21 cellular contexts compared by ENCODE assay signal in the genomic region with DNA sequence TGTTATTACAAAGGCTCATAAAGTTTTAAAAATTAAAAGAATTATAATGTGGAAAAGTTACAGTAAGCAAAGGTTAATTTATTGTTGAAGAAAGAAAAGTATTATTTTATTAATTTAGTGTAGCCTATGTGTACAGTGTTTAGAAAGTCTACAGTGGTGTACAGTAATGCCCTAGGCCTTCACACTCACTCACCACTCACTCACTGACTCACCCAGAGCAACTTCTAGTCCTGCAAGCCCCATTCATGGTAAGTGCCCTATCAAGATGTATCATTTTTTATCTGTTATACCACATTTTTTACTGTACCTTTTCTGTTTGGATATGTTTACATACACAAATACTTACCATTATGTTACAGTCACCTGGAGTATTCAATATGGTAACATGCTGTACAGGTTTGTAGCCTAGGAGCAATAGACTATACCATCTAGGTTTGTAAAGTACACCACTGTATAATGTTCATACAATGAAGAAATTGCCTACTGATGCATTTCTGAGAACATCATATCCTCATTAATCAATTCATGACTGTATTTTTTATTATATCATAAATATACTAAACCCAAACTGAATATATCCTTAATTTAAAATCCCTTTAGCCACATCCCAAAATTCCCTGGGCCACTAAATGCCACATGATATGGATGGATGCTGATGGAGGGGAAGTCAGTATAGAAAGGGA. TPM values are rescaled to one million over a fixed set of nuclear protein-coding genes. Genes with fewer than 3 reads are reported as not detected.
DNase-seq lines count a peak whose midpoint lies in the region; ATAC-seq and TF ChIP-seq lines count a peak whose summit lies in the region.
"Had no signal": no experiment of that assay in that cellular context is flagged by ENCODE, and none has a peak within 500 bp of the region (broad histone marks: within the 10 kb centered on the region; RNA-seq: fewer than 3 reads in every experiment).

No MANE protein-coding gene starts in this region.

- H3K9ac ChIP-seq in skeletal muscle satellite cell (ENCODE audit: low read depth, low read length): no peak overlapping the region

- no peaks in the 10 kb centered on the region for H3K36me3 ChIP-seq in skeletal muscle satellite cell (ENCODE audit: insufficient read depth, low read length)
- H3K36me3 ChIP-seq: lower lobe of right lung, stomach had no signal

- no peaks in the 10 kb centered on the region for H3K9me3 ChIP-seq in skeletal muscle satellite cell (replicated peaks; ENCODE audit: low read length)
- H3K9me3 ChIP-seq: lower lobe of right lung, stomach had no signal

- peak overlapping the region; percentile 11 for H3K4me2 ChIP-seq in skeletal muscle satellite cell (ENCODE audit: low read length)

- no peaks in the 10 kb centered on the region for H3K27me3 ChIP-seq in skeletal muscle satellite cell (ENCODE audit: control insufficient read depth, insufficient read depth, low read length)
- H3K27me3 ChIP-seq: stomach had no signal

- ATAC-seq in GM18858 (IDR thresholded peaks at IDR 0.05; ENCODE audit: unreplicated experiment): no peak
- ATAC-seq: GM12878, lower lobe of right lung, sciatic nerve had no signal

- H3K4me3 ChIP-seq in fibroblast of mammary gland (ENCODE audit: control insufficient read depth, low read depth, low read length): no peak overlapping the region
- no peak overlapping the region for H3K4me3 ChIP-seq in skeletal muscle satellite cell (ENCODE audit: low read length)
- H3K4me3 ChIP-seq: coronary artery, GM12878, lower lobe of right lung, stomach had no signal

- no peak for TF ChIP-seq CTCF in fibroblast of mammary gland (conservative IDR thresholded peaks at IDR 0.05; ENCODE audit: control insufficient read depth, insufficient read depth, low read depth, low read length)

- DNase-seq in HCEC 1CT: peak; percentile 81
- DNase-seq in RPMI7951 (ENCODE audit: low read depth): peak; percentile 74
- DNase-seq in fibroblast of mammary gland (ENCODE audit: low read depth): peak; percentile 83
- no peak for DNase-seq in activated effector memory CD4-positive, alpha-beta T cell treated with Interleukin-2 at 50 U/mL for 16 hours
- DNase-seq in iPS-NIHi7 (ENCODE audit: extremely low spot score): no peak
- DNase-seq: activated CD4-positive, alpha-beta memory T cell treated with anti-CD3 and anti-CD28 coated beads, Interleukin-2, amount 10 ng/mL, durations not matched to agents 7 days and 5 days; activated naive CD4-positive, alpha-beta T cell treated with anti-CD3 and anti-CD28 coated beads, Interleukin-2, amount 10 ng/mL, durations not matched to agents 7 days and 5 days; activated T-cell treated with anti-CD3 and anti-CD28 coated beads, Interleukin-2, amount 50 U/mL, for 1 hour; GDM1; head of caudate nucleus; lower lobe of right lung; NCI-H1436 treated with DMSO at 0.1 percent for 48 hours; NK-92 treated with Interleukin-12 subunit alpha and Interleukin-12 subunit beta, amount 100 ng/mL, for 24 hours; Right ventricle myocardium superior; stimulated activated CD4-positive, alpha-beta T cell treated with anti-CD3 and anti-CD28 coated beads, Interleukin-2, amount 100 ng/mL, for 24 hours; stomach had no signal

- peaks cover 24% of the 10 kb centered on the region for H3K4me1 ChIP-seq in skeletal muscle satellite cell (ENCODE audit: control insufficient read depth, insufficient read depth, low read length)
- H3K4me1 ChIP-seq: lower lobe of right lung had no signal

RNA-seq across cellular contexts. Expression of a gene that starts 43.6 kb away (rescaled TPM):
- total RNA-seq in RPMI7951 (2014; rRNA removed; shearing (Covaris generic)): 29.8 and 35.0 TPM in 2 replicates
- 93.0 and 119 TPM in 2 replicates for total RNA-seq in skeletal muscle satellite cell (2012; rRNA removed)

Comparison
In these comparisons a context has a peak if more than half of its experiments do, and no peak if none do; other contexts are left out.
1. DNase-seq: peak in HCEC 1CT (single experiment), RPMI7951 (single experiment) and fibroblast of mammary gland (single experiment); none in activated effector memory CD4-positive, alpha-beta T cell treated with Interleukin-2 at 50 U/mL for 16 hours (single experiment) and iPS-NIHi7 (single experiment).